ENCODE assay signal across 1 cellular context in the genomic region with DNA sequence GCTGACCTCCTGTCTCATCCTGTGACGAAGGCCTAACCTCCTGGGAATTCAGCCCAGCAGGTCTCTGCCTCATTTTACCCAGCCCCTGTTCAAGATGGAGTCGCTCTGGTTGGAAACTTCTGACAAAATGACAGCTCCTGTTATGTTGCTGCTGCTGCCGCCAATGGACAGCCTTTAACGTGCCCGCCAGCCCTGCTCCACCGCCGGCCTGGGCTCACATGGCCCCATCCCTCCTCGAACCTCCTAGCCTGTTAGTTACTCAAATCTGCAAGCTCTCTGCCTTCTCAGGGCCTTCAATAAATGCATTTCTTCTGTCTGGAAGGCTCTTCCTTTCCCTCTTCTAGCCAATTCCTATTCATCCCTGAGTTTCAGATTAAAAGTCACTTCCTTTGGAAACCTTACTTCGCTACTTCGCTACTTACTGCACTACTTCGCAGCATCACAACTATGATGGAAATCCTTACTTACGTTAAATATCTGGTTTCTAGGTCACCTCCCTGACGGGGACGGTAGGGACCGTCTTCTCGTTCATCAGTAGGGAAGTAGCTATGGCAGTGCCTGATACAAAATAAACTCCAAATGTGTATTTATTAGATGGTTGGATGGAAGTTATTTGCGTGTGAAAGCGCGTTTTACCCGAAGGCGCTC.
TF ChIP-seq lines count a peak whose summit lies in the region.

No MANE protein-coding gene starts in this region.

TF ChIP-seq in HepG2, 621 proteins besides CTCF, POLR2A, EP300 and RAD21 (continued from another document and continues in another):
- 0 out of 2 replicates have a peak, but pooled peaks have one; percentile 4 for TF ChIP-seq DMTF1 (CRISPR knock-in tag; IDR thresholded peaks at IDR 0.05)
- TF ChIP-seq TCF7L2 (IDR thresholded peaks at IDR 0.05; ENCODE audit: low read depth, low read length) = no peak
- TF ChIP-seq YY1 (IDR thresholded peaks at IDR 0.05; ENCODE audit: insufficient read depth, insufficient replicate concordance, low read depth, low read length) = peak; percentile 24
- TF ChIP-seq, protein P1, sequence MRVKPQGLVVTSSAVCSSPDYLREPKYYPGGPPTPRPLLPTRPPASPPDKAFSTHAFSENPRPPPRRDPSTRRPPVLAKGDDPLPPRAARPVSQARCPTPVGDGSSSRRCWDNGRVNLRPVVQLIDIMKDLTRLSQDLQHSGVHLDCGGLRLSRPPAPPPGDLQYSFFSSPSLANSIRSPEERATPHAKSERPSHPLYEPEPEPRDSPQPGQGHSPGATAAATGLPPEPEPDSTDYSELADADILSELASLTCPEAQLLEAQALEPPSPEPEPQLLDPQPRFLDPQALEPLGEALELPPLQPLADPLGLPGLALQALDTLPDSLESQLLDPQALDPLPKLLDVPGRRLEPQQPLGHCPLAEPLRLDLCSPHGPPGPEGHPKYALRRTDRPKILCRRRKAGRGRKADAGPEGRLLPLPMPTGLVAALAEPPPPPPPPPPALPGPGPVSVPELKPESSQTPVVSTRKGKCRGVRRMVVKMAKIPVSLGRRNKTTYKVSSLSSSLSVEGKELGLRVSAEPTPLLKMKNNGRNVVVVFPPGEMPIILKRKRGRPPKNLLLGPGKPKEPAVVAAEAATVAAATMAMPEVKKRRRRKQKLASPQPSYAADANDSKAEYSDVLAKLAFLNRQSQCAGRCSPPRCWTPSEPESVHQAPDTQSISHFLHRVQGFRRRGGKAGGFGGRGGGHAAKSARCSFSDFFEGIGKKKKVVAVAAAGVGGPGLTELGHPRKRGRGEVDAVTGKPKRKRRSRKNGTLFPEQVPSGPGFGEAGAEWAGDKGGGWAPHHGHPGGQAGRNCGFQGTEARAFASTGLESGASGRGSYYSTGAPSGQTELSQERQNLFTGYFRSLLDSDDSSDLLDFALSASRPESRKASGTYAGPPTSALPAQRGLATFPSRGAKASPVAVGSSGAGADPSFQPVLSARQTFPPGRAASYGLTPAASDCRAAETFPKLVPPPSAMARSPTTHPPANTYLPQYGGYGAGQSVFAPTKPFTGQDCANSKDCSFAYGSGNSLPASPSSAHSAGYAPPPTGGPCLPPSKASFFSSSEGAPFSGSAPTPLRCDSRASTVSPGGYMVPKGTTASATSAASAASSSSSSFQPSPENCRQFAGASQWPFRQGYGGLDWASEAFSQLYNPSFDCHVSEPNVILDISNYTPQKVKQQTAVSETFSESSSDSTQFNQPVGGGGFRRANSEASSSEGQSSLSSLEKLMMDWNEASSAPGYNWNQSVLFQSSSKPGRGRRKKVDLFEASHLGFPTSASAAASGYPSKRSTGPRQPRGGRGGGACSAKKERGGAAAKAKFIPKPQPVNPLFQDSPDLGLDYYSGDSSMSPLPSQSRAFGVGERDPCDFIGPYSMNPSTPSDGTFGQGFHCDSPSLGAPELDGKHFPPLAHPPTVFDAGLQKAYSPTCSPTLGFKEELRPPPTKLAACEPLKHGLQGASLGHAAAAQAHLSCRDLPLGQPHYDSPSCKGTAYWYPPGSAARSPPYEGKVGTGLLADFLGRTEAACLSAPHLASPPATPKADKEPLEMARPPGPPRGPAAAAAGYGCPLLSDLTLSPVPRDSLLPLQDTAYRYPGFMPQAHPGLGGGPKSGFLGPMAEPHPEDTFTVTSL (CRISPR knock-in tag; IDR thresholded peaks at IDR 0.05; ENCODE audit: borderline replicate concordance) = peak; percentile 54; the same call in 1 of the 2 replicates
- no peak for TF ChIP-seq ZNF775 (CRISPR knock-in tag; IDR thresholded peaks at IDR 0.05; ENCODE audit: borderline replicate concordance)
- TF ChIP-seq TP53 (CRISPR knock-in tag; conservative IDR thresholded peaks at IDR 0.05) = peak; percentile 35; the same call in 1 of the 2 replicates
- peak; percentile 50; the same call in 1 of the 2 replicates for TF ChIP-seq TRAFD1 (CRISPR knock-in tag; IDR thresholded peaks at IDR 0.05; ENCODE audit: borderline replicate concordance)
- TF ChIP-seq, protein P2, sequence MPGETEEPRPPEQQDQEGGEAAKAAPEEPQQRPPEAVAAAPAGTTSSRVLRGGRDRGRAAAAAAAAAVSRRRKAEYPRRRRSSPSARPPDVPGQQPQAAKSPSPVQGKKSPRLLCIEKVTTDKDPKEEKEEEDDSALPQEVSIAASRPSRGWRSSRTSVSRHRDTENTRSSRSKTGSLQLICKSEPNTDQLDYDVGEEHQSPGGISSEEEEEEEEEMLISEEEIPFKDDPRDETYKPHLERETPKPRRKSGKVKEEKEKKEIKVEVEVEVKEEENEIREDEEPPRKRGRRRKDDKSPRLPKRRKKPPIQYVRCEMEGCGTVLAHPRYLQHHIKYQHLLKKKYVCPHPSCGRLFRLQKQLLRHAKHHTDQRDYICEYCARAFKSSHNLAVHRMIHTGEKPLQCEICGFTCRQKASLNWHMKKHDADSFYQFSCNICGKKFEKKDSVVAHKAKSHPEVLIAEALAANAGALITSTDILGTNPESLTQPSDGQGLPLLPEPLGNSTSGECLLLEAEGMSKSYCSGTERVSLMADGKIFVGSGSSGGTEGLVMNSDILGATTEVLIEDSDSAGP (CRISPR knock-in tag; IDR thresholded peaks at IDR 0.05; ENCODE audit: borderline replicate concordance) = peak; percentile 60; the same call in 1 of the 2 replicates
- TF ChIP-seq ZNF335 (CRISPR knock-in tag; IDR thresholded peaks at IDR 0.05) = 0 out of 2 replicates have a peak, but pooled peaks have one; percentile 53
- TF ChIP-seq ZNF343 (CRISPR knock-in tag; IDR thresholded peaks at IDR 0.05) = 0 out of 2 replicates have a peak, but pooled peaks have one; percentile 15
- TF ChIP-seq, protein P3, sequence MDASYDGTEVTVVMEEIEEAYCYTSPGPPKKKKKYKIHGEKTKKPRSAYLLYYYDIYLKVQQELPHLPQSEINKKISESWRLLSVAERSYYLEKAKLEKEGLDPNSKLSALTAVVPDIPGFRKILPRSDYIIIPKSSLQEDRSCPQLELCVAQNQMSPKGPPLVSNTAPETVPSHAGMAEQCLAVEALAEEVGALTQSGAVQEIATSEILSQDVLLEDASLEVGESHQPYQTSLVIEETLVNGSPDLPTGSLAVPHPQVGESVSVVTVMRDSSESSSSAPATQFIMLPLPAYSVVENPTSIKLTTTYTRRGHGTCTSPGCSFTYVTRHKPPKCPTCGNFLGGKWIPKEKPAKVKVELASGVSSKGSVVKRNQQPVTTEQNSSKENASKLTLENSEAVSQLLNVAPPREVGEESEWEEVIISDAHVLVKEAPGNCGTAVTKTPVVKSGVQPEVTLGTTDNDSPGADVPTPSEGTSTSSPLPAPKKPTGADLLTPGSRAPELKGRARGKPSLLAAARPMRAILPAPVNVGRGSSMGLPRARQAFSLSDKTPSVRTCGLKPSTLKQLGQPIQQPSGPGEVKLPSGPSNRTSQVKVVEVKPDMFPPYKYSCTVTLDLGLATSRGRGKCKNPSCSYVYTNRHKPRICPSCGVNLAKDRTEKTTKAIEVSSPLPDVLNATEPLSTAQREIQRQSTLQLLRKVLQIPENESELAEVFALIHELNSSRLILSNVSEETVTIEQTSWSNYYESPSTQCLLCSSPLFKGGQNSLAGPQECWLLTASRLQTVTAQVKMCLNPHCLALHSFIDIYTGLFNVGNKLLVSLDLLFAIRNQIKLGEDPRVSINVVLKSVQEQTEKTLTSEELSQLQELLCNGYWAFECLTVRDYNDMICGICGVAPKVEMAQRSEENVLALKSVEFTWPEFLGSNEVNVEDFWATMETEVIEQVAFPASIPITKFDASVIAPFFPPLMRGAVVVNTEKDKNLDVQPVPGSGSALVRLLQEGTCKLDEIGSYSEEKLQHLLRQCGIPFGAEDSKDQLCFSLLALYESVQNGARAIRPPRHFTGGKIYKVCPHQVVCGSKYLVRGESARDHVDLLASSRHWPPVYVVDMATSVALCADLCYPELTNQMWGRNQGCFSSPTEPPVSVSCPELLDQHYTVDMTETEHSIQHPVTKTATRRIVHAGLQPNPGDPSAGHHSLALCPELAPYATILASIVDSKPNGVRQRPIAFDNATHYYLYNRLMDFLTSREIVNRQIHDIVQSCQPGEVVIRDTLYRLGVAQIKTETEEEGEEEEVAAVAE (CRISPR knock-in tag; IDR thresholded peaks at IDR 0.05; ENCODE audit: borderline replicate concordance) = peak; percentile 73; the same call in 1 of the 2 replicates
- TF ChIP-seq, protein P4, sequence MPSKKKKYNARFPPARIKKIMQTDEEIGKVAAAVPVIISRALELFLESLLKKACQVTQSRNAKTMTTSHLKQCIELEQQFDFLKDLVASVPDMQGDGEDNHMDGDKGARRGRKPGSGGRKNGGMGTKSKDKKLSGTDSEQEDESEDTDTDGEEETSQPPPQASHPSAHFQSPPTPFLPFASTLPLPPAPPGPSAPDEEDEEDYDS (CRISPR knock-in tag; IDR thresholded peaks at IDR 0.05) = no peak
- peak; percentile 32 for TF ChIP-seq IKZF4 (CRISPR knock-in tag; IDR thresholded peaks at IDR 0.05; ENCODE audit: borderline replicate concordance, low read depth, not compliant biosample characterization)
- 0 out of 2 replicates have a peak, but pooled peaks have one; percentile 17 for TF ChIP-seq ZKSCAN5 (CRISPR knock-in tag; IDR thresholded peaks at IDR 0.05)
- TF ChIP-seq ZNF567 (CRISPR knock-in tag; IDR thresholded peaks at IDR 0.05; ENCODE audit: borderline replicate concordance) = 0 out of 2 replicates have a peak, but pooled peaks have one; percentile 58
- TF ChIP-seq TSC22D2 (CRISPR knock-in tag; IDR thresholded peaks at IDR 0.05; ENCODE audit: borderline replicate concordance) = 0 out of 2 replicates have a peak, but pooled peaks have one; percentile 6
- 0 out of 2 replicates have a peak, but pooled peaks have one; percentile 17 for TF ChIP-seq ZBTB46 (CRISPR knock-in tag; IDR thresholded peaks at IDR 0.05; ENCODE audit: borderline replicate concordance)
- TF ChIP-seq ZNF670 (CRISPR knock-in tag; IDR thresholded peaks at IDR 0.05; ENCODE audit: borderline replicate concordance) = peak; percentile 94; the same call in 1 of the 2 replicates
- TF ChIP-seq WIZ (CRISPR knock-in tag; IDR thresholded peaks at IDR 0.05) = peak; percentile 82
- no peak for TF ChIP-seq PCBP2 (optimal IDR thresholded peaks at IDR 0.05; ENCODE audit: low read depth, low read length, poor library complexity, severe bottlenecking)
- no peak for TF ChIP-seq ZFP90 (CRISPR knock-in tag; IDR thresholded peaks at IDR 0.05; ENCODE audit: borderline replicate concordance)
- peak; percentile 65; the same call in 1 of the 2 replicates for TF ChIP-seq MTA1 (CRISPR knock-in tag; IDR thresholded peaks at IDR 0.05; ENCODE audit: borderline replicate concordance)
- no peak for TF ChIP-seq ZNF660 (CRISPR knock-in tag; IDR thresholded peaks at IDR 0.05; ENCODE audit: borderline replicate concordance, low read depth)
- TF ChIP-seq, protein P5, sequence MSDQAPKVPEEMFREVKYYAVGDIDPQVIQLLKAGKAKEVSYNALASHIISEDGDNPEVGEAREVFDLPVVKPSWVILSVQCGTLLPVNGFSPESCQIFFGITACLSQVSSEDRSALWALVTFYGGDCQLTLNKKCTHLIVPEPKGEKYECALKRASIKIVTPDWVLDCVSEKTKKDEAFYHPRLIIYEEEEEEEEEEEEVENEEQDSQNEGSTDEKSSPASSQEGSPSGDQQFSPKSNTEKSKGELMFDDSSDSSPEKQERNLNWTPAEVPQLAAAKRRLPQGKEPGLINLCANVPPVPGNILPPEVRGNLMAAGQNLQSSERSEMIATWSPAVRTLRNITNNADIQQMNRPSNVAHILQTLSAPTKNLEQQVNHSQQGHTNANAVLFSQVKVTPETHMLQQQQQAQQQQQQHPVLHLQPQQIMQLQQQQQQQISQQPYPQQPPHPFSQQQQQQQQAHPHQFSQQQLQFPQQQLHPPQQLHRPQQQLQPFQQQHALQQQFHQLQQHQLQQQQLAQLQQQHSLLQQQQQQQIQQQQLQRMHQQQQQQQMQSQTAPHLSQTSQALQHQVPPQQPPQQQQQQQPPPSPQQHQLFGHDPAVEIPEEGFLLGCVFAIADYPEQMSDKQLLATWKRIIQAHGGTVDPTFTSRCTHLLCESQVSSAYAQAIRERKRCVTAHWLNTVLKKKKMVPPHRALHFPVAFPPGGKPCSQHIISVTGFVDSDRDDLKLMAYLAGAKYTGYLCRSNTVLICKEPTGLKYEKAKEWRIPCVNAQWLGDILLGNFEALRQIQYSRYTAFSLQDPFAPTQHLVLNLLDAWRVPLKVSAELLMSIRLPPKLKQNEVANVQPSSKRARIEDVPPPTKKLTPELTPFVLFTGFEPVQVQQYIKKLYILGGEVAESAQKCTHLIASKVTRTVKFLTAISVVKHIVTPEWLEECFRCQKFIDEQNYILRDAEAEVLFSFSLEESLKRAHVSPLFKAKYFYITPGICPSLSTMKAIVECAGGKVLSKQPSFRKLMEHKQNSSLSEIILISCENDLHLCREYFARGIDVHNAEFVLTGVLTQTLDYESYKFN (CRISPR knock-in tag; conservative IDR thresholded peaks at IDR 0.05) = peak; percentile 29; the same call in 1 of the 2 replicates
- TF ChIP-seq ZNF713 (CRISPR knock-in tag; IDR thresholded peaks at IDR 0.05) = 0 out of 2 replicates have a peak, but pooled peaks have one; percentile 56
